Comparison of ENCODE assay signal across 10 cellular contexts in genomic region chr5:169577966-169578365, GRCh38. TPM values are rescaled to one million over a fixed set of nuclear protein-coding genes. Genes with fewer than 3 reads are reported as not detected.
DNase-seq lines count a peak whose midpoint lies in the region; ATAC-seq and TF ChIP-seq lines count a peak whose summit lies in the region.
"Had no signal": no experiment of that assay in that cellular context is flagged by ENCODE, and none has a peak within 500 bp of the region (broad histone marks: within the 10 kb centered on the region; RNA-seq: fewer than 3 reads in every experiment).

No MANE protein-coding gene starts in this region.

- DNase-seq in H4 (ENCODE audit: low spot score): peak; percentile 17
- peak; percentile 15 for DNase-seq in iPS-NIHi7 (ENCODE audit: extremely low spot score)
- DNase-seq in middle frontal gyrus (ENCODE audit: extremely low spot score, low spot score): no peak
- no peak for DNase-seq in Kasumi-1 (lab: John Stamatoyannopoulos, UW)
- no peak for DNase-seq in HuH-7.5 (ENCODE audit: low spot score)
- DNase-seq: activated CD4-positive, alpha-beta T cell treated with anti-CD3 and anti-CD28 coated beads for 48 hours; NCI-H2227 treated with DMSO at 0.1 percent for 48 hours had no signal

- ATAC-seq in SK-N-SH treated with all-trans-retinoic acid at 6 μM for 48 hours (peak; percentile 15; the same call in 2 of the 3 replicates), HG02610 (IDR thresholded peaks at IDR 0.05; ENCODE audit: unreplicated experiment) (no peak)

- peak; percentile 63 for TF ChIP-seq CTCF in C4-2B (conservative IDR thresholded peaks at IDR 0.05)

- no peak overlapping the region for H3K27ac ChIP-seq in C4-2B

TF ChIP-seq in SK-N-SH treated with all-trans-retinoic acid at 6 μM for 48 hours, 23 proteins besides CTCF, POLR2A, EP300 and RAD21:
- TF ChIP-seq GLIS3 (CRISPR knock-in tag; IDR thresholded peaks at IDR 0.05) (no peak), ISL1 (CRISPR knock-in tag; IDR thresholded peaks at IDR 0.05) (peak; percentile 48; the same call in 1 of the 2 replicates), ZFP30 (CRISPR knock-in tag; IDR thresholded peaks at IDR 0.05) (no peak)

RNA-seq across cellular contexts. Expression of gene SPDL1, which starts 5.6 kb away (rescaled TPM):
- total RNA-seq in H4 (2014; rRNA removed; shearing (Covaris generic)): 33.0 and 34.1 TPM in 2 replicates

RNA-seq across cellular contexts. Expression of gene DOCK2, which starts 59.1 kb away (rescaled TPM):
- total RNA-seq in H4 (2014; rRNA removed; shearing (Covaris generic)): 1.0 and 1.4 TPM in 2 replicates

Comparison
In these comparisons a context has a peak if more than half of its experiments do, and no peak if none do; other contexts are left out.
1. DNase-seq: peak in H4 (single experiment) and iPS-NIHi7 (single experiment); none in middle frontal gyrus (single experiment), Kasumi-1 (0 of 2) and HuH-7.5 (single experiment).